9 cellular contexts compared by ENCODE assay signal in the genomic region with DNA sequence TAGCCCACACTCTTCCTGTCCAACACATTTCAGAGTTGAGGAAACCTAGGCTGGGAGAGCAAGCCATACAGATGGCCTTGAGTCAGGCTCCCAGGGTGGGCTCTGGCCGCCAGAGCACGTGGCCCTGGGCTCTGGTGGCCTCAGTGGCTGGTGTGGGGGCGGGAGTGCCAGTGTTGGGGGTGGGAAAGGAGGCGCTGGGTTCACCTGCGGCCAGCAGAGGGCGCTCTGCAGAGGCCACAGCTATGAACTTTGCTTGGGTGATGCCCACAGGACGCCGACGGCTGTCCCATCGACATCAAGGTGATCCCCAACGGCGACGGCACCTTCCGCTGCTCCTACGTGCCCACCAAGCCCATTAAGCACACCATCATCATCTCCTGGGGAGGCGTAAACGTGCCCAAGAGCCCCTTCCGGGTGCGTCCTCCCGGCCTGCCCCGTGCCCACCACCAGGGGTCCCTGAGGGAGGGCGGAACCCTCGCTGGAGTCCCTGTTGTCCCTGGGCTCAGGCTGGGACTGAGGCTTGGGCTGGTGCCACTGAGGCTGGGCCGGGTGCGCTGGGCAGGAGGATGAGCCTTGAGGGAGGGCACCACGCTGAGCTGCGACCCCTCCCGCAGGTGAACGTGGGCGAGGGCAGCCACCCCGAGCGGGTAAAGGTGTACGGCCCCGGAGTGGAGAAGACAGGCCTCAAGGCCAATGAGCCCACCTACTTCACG. TPM values are rescaled to one million over a fixed set of nuclear protein-coding genes. Genes with fewer than 3 reads are reported as not detected.
DNase-seq lines count a peak whose midpoint lies in the region; ATAC-seq, FAIRE-seq and TF ChIP-seq lines count a peak whose summit lies in the region.
"Had no signal": no experiment of that assay in that cellular context is flagged by ENCODE, and none has a peak within 500 bp of the region (broad histone marks: within the 10 kb centered on the region; RNA-seq: fewer than 3 reads in every experiment).

No MANE protein-coding gene starts in this region.

- no peak for FAIRE-seq in A549 (lab: Jason Lieb, UNC)
- FAIRE-seq: endometrium had no signal

- no peaks in the 10 kb centered on the region for H3K9me2 ChIP-seq in SK-N-SH

- H3K27me3 ChIP-seq in SK-N-SH (ENCODE audit: insufficient read depth) (no peaks in the 10 kb centered on the region), adipocyte (replicated peaks; ENCODE audit: control insufficient read depth, insufficient read depth, low read length) (no peaks in the 10 kb centered on the region)

- TF ChIP-seq EP300 in A549 (IDR thresholded peaks at IDR 0.05) (no peak), SK-N-SH (IDR thresholded peaks at IDR 0.05; ENCODE audit: borderline replicate concordance in 1 of 2, low read depth in 1 of 2, low read length in 1 of 2) (no peak)

- H3K4me1 ChIP-seq in A549, result no peaks in the 10 kb centered on the region
- H3K4me1 ChIP-seq in SK-N-SH (ENCODE audit: control insufficient read depth in 1 of 2, insufficient read depth in 2 of 2, low read depth in 1 of 2, low read length in 1 of 2), result no peaks in the 10 kb centered on the region
- H3K4me1 ChIP-seq in adipocyte (ENCODE audit: control insufficient read depth, insufficient read depth, low read length), result peaks cover 6% of the 10 kb centered on the region

- H3K27ac ChIP-seq in A549 (no peak overlapping the region), SK-N-SH (ENCODE audit: low read depth in 2 of 2, low read length in 1 of 2) (no peak overlapping the region)

- H3K4me3 Mint-ChIP-seq in immature natural killer cell, result no peak overlapping the region

- H4K20me1 ChIP-seq in SK-N-SH (ENCODE audit: insufficient read depth), result peaks cover 72% of the 10 kb centered on the region

- TF ChIP-seq CTCF in A549 (IDR thresholded peaks at IDR 0.05) (peak; percentile 64), SK-N-SH (IDR thresholded peaks at IDR 0.05) (peak; percentile 92)

- peaks cover 0 to 2% of the 10 kb centered on the region in 2 donors for H3K4me1 Mint-ChIP-seq in immature natural killer cell

- peaks cover 0 to 1% (median 0%) of the 10 kb centered on the region in 3 donors for H3K27me3 Mint-ChIP-seq in immature natural killer cell (ENCODE audit: low read depth in 3 of 3)

- DNase-seq in A549 (ENCODE audit: low read depth in 1 of 2, low spot score in 1 of 2) (peak; percentile 48 to 59), SK-N-SH (peak; percentile 87), adipocyte (ENCODE audit: low read depth) (peak; percentile 63), immature natural killer cell (peak; percentile 39 to 50 (median 49)), NCI-H146 treated with DMSO at 0.1 percent for 48 hours (lab: John Stamatoyannopoulos, UW; ENCODE audit: unreplicated experiment) (no peak), NCI-H2107 treated with DMSO at 0.1 percent for 48 hours (lab: John Stamatoyannopoulos, UW; ENCODE audit: unreplicated experiment) (no peak)
- DNase-seq in stimulated activated CD4-positive, alpha-beta T cell treated with anti-CD3 and anti-CD28 coated beads, Interleukin-4, amount 100 ng/mL, for 24 hours, result peak; percentile 61

- ATAC-seq in A549, result peak; percentile 31 to 82; a peak in 3 of 6 replicates
- ATAC-seq in GM19463 (IDR thresholded peaks at IDR 0.05; ENCODE audit: unreplicated experiment), result peak; percentile 65

- peaks cover 7% of the 10 kb centered on the region for H3F3A ChIP-seq in SK-N-SH (replicated peaks; ENCODE audit: insufficient read depth)

- H3K4me3 ChIP-seq in A549 (no peak overlapping the region), SK-N-SH (ENCODE audit: low read depth in 2 of 2, low read length in 1 of 2) (no peak overlapping the region), adipocyte (ENCODE audit: low read length) (no peak overlapping the region)

- H3K27ac Mint-ChIP-seq in immature natural killer cell, result no peak overlapping the region

- H3K36me3 Mint-ChIP-seq in immature natural killer cell, result no peaks in the 10 kb centered on the region

- H3K9ac ChIP-seq in SK-N-SH (no peak overlapping the region), adipocyte (ENCODE audit: low read length) (no peak overlapping the region)

- no peak for TF ChIP-seq POLR2A in A549 (IDR thresholded peaks at IDR 0.05; ENCODE audit: low read length)

- H3K9me3 Mint-ChIP-seq in immature natural killer cell, result no peaks in the 10 kb centered on the region

- TF ChIP-seq RAD21 in A549 (conservative IDR thresholded peaks at IDR 0.05 in 1 of 2, IDR thresholded peaks at IDR 0.05 in 1 of 2) (no peak), SK-N-SH (IDR thresholded peaks at IDR 0.05; ENCODE audit: low read length) (peak; percentile 26; the same call in 1 of the 2 replicates)

- no peak overlapping the region for H3K4me2 ChIP-seq in A549
- no peak overlapping the region for H3K4me2 ChIP-seq in SK-N-SH

- POLR2A ChIA-PET in A549 (lab: Yijun Ruan, JAX) (no interaction called here), SK-N-SH (lab: Yijun Ruan, JAX) (interaction anchor here (0.6 kb wide), 1 partner anchor 26 kb away, joined by 3 read pairs; no protein-coding TSS in a partner anchor)

- H3K36me3 ChIP-seq in SK-N-SH (replicated peaks in 1 of 2; ENCODE audit: control insufficient read depth in 1 of 2, insufficient read depth in 2 of 2, low read length in 1 of 2) (peaks cover 81 to 94% of the 10 kb centered on the region in 2 experiments), adipocyte (ENCODE audit: control insufficient read depth, insufficient read depth, low read length, severe bottlenecking) (peaks cover 96% of the 10 kb centered on the region)

- H3K79me2 ChIP-seq in SK-N-SH (ENCODE audit: insufficient read depth), result peaks cover 20% of the 10 kb centered on the region; the same call in 1 of the 2 replicates

- H2AFZ ChIP-seq in SK-N-SH (ENCODE audit: low read depth), result no peak overlapping the region

- WGBS in A549 (ENCODE audit: missing lambda C conversion rate), result 55% methylated on average over 22 of the region's 35 CpGs
- WGBS in SK-N-SH (ENCODE audit: low lambda C conversion rate), result 81% methylated on average over 33 of the region's 35 CpGs

- CTCF ChIA-PET in A549 (lab: Yijun Ruan, JAX), result interaction anchor here (1.0 to 2.9 kb wide), 7 partner anchors 8 to 106 kb away, joined by 3 to 16 read pairs (median 5); a partner anchor contains a TSS
- CTCF ChIA-PET in SK-N-SH (lab: Yijun Ruan, JAX), result interaction anchor here (0.7 to 2.4 kb wide), 12 partner anchors 9 to 231 kb away, joined by 3 to 14 read pairs (median 4); no protein-coding TSS in a partner anchor

- H3K9me3 ChIP-seq in A549 (no peaks in the 10 kb centered on the region), SK-N-SH (no peaks in the 10 kb centered on the region), adipocyte (ENCODE audit: control insufficient read depth, low read length) (no peaks in the 10 kb centered on the region)

TF ChIP-seq in A549, 52 proteins besides CTCF, POLR2A, EP300 and RAD21:
- TF ChIP-seq, protein P1, sequence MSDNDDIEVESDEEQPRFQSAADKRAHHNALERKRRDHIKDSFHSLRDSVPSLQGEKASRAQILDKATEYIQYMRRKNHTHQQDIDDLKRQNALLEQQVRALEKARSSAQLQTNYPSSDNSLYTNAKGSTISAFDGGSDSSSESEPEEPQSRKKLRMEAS (IDR thresholded peaks at IDR 0.05), result peak; percentile 33; the same call in 1 of the 2 replicates
- TF ChIP-seq SMC3 (IDR thresholded peaks at IDR 0.05) (peak; percentile 40; the same call in 2 of the 3 replicates), EHF (CRISPR knock-in tag; IDR thresholded peaks at IDR 0.05) (no peak)

TF ChIP-seq in SK-N-SH, 30 proteins besides CTCF, POLR2A, EP300 and RAD21:
- TF ChIP-seq, protein P2, sequence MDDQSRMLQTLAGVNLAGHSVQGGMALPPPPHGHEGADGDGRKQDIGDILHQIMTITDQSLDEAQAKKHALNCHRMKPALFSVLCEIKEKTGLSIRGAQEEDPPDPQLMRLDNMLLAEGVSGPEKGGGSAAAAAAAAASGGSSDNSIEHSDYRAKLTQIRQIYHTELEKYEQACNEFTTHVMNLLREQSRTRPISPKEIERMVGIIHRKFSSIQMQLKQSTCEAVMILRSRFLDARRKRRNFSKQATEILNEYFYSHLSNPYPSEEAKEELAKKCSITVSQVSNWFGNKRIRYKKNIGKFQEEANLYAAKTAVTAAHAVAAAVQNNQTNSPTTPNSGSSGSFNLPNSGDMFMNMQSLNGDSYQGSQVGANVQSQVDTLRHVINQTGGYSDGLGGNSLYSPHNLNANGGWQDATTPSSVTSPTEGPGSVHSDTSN (IDR thresholded peaks at IDR 0.05), result no peak
- TF ChIP-seq SMC3 (IDR thresholded peaks at IDR 0.05; ENCODE audit: low read depth, low read length), result peak; percentile 34

RNA-seq across cellular contexts. Expression of a gene that starts 11.9 kb away (rescaled TPM):
- 0.43 and 0.60 TPM in 2 replicates for polyA plus RNA-seq in A549 (2011; rRNA removed)
- 0.70 and 1.1 TPM in 2 replicates for polyA plus RNA-seq in A549 (2012; cell fraction: cytosol; rRNA removed)
- 2.1 and 2.7 TPM in 2 replicates for polyA plus RNA-seq in A549 (2012; cell fraction: nucleus; rRNA removed)
- 3.2 to 3.4 TPM (median 3.4 TPM) in 3 replicates for polyA plus RNA-seq in A549 (2017; fragmentation: RNase III; extraction: RNeasy Plus Mini Kit Qiagen cat#74134 plus additional on column Dnase treatment)
- polyA minus RNA-seq in A549 (2011; rRNA and poly(A)+ RNA removed), result 1.7 and 3.0 TPM in 2 replicates
- polyA plus RNA-seq in SK-N-SH (2012; rRNA removed), result 22.5 and 43.7 TPM in 2 replicates
- polyA plus RNA-seq in SK-N-SH (2012; cell fraction: cytosol; rRNA removed), result 12.3 and 24.8 TPM in 2 replicates
- 109 and 117 TPM in 2 replicates for polyA plus RNA-seq in SK-N-SH (2012; cell fraction: nucleus; rRNA removed)
- polyA plus RNA-seq in immature natural killer cell, result not detected

RNA-seq across cellular contexts. Expression of a gene that starts 20.5 kb away (rescaled TPM):
- 155 and 180 TPM in 2 replicates for polyA plus RNA-seq in A549 (2011; rRNA removed)
- 386 and 423 TPM in 2 replicates for polyA plus RNA-seq in A549 (2012; cell fraction: cytosol; rRNA removed)
- polyA plus RNA-seq in A549 (2012; cell fraction: nucleus; rRNA removed), result 183 and 192 TPM in 2 replicates
- 201 to 230 TPM (median 229 TPM) in 3 replicates for polyA plus RNA-seq in A549 (2017; fragmentation: RNase III; extraction: RNeasy Plus Mini Kit Qiagen cat#74134 plus additional on column Dnase treatment)
- polyA minus RNA-seq in A549 (2011; rRNA and poly(A)+ RNA removed), result 46.3 and 46.9 TPM in 2 replicates
- 437 and 495 TPM in 2 replicates for polyA plus RNA-seq in SK-N-SH (2012; rRNA removed)
- 349 and 422 TPM in 2 replicates for polyA plus RNA-seq in SK-N-SH (2012; cell fraction: cytosol; rRNA removed)
- polyA plus RNA-seq in SK-N-SH (2012; cell fraction: nucleus; rRNA removed), result 110 and 142 TPM in 2 replicates
- polyA plus RNA-seq in immature natural killer cell, result 100 to 1,000 TPM; 358 to 616 (median 487) TPM

RNA-seq across cellular contexts. Expression of a gene that starts 50.3 kb away (rescaled TPM):
- polyA plus RNA-seq in A549 (2011; rRNA removed) (5.4 and 5.6 TPM in 2 replicates), A549 (2017; fragmentation: RNase III; extraction: RNeasy Plus Mini Kit Qiagen cat#74134 plus additional on column Dnase treatment) (3.6 to 7.3 TPM (median 4.7 TPM) in 3 replicates), SK-N-SH (2012; rRNA removed) (48.4 and 65.3 TPM in 2 replicates), immature natural killer cell (1 to 10 TPM in 1 of 3 donors, under 1 TPM in 1, not detected in 1; 0.24 to 2.6 TPM)
- 1.7 and 1.8 TPM in 2 replicates for polyA plus RNA-seq in A549 (2012; cell fraction: cytosol; rRNA removed)
- 4.9 and 5.3 TPM in 2 replicates for polyA plus RNA-seq in A549 (2012; cell fraction: nucleus; rRNA removed)
- 5.0 and 6.4 TPM in 2 replicates for polyA minus RNA-seq in A549 (2011; rRNA and poly(A)+ RNA removed)
- 25.5 and 27.5 TPM in 2 replicates for polyA plus RNA-seq in SK-N-SH (2012; cell fraction: cytosol; rRNA removed)
- 197 and 232 TPM in 2 replicates for polyA plus RNA-seq in SK-N-SH (2012; cell fraction: nucleus; rRNA removed)

Comparison
In these comparisons a context has a peak if more than half of its experiments do, and no peak if none do; other contexts are left out.
1. DNase-seq: peak in A549 (2 of 2), SK-N-SH (single experiment), adipocyte (single experiment), immature natural killer cell (3 of 3) and stimulated activated CD4-positive, alpha-beta T cell treated with anti-CD3 and anti-CD28 coated beads, Interleukin-4, amount 100 ng/mL, for 24 hours (single experiment); none in NCI-H146 treated with DMSO at 0.1 percent for 48 hours (single experiment) and NCI-H2107 treated with DMSO at 0.1 percent for 48 hours (single experiment).